18 cellular contexts compared by ENCODE assay signal in the genomic region with DNA sequence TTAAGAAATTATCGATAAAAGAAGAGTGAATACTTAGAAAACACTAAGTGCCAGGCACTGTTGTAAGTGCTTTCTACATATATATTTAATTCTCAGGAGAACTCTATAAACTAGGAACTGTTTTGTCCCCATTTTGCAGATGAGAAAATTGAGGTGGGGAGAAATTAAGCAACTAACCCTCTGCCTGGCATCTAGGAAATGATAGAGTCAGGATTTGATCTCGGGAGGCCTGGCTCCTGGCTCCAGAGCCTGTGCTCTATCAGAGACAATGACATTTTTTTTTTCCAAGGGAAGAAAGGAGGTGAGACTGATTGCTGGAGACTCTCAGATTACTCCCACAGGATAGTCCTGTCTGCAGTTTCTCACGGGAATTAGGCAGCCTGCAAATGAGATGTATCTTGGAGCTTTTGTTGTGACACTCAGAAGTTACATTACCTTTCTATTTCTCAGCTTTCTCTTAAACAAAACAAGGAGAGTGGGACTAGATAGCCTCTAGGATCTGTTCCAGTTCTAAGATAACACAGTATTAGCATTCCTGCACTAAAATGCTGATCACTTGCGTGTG. TPM values are rescaled to one million over a fixed set of nuclear protein-coding genes. Genes with fewer than 3 reads are reported as not detected.
A peak's percentile ranks its signal among the peaks of the same experiment; 100 is the strongest.
DNase-seq lines count a peak whose midpoint lies in the region; ATAC-seq and TF ChIP-seq lines count a peak whose summit lies in the region.
"Had no signal": no experiment of that assay in that cellular context is flagged by ENCODE, and none has a peak within 500 bp of the region (broad histone marks: within the 10 kb centered on the region; RNA-seq: fewer than 3 reads in every experiment).

No MANE protein-coding gene starts in this region.

- no peaks in the 10 kb centered on the region for H3K27me3 Mint-ChIP-seq in CD8-positive, alpha-beta T cell (ENCODE audit: low read depth)
- H3K27me3 Mint-ChIP-seq in HFFc6 (ENCODE audit: insufficient read depth) (0 out of 2 replicates have a peak, but pooled peaks cover 2% of the 10 kb centered on the region), nephron progenitor cell (ENCODE audit: low read depth, poor library complexity) (peaks cover 8% of the 10 kb centered on the region)

- no peaks in the 10 kb centered on the region for H3K27me3 ChIP-seq in CD8-positive, alpha-beta T cell (ENCODE audit: insufficient read depth, low read length)
- no peaks in the 10 kb centered on the region for H3K27me3 ChIP-seq in sigmoid colon
- H3K27me3 ChIP-seq: upper lobe of right lung had no signal

- no peak overlapping the region for H3K27ac Mint-ChIP-seq in CD8-positive, alpha-beta T cell
- H3K27ac Mint-ChIP-seq in HFFc6 (no peak overlapping the region), nephron progenitor cell (peak overlapping the region; percentile 20)
- H3K27ac Mint-ChIP-seq: H9 had no signal

- H3K36me3 Mint-ChIP-seq in CD8-positive, alpha-beta T cell, result peaks cover 1% of the 10 kb centered on the region
- H3K36me3 Mint-ChIP-seq in HFFc6 (ENCODE audit: low read depth) (no peaks in the 10 kb centered on the region), nephron progenitor cell (ENCODE audit: low read depth) (no peaks in the 10 kb centered on the region)

- H3K4me1 Mint-ChIP-seq in CD8-positive, alpha-beta T cell (ENCODE audit: low read depth), result peaks cover 21% of the 10 kb centered on the region
- H3K4me1 Mint-ChIP-seq in HFFc6 (ENCODE audit: low read depth) (peaks cover 25% of the 10 kb centered on the region), nephron progenitor cell (peaks cover 75% of the 10 kb centered on the region)

- no peak overlapping the region for H3K4me3 ChIP-seq in CD8-positive, alpha-beta T cell (ENCODE audit: low read depth, low read length)
- H3K4me3 ChIP-seq in sigmoid colon, result no peak overlapping the region
- H3K4me3 ChIP-seq: upper lobe of right lung had no signal

- no peak overlapping the region for H3K27ac ChIP-seq in CD8-positive, alpha-beta T cell (ENCODE audit: low read depth, low read length)
- H3K27ac ChIP-seq in sigmoid colon, result no peak overlapping the region
- H3K27ac ChIP-seq: upper lobe of right lung had no signal

- CTCF ChIA-PET in CD8-positive, alpha-beta T cell (lab: Charles Lee), result interaction anchor here (2.5 kb wide), 1 partner anchor 169 kb away, joined by 11 read pairs; no protein-coding TSS in a partner anchor

- TF ChIP-seq POLR2A in sigmoid colon (IDR thresholded peaks at IDR 0.05), result no peak

- ATAC-seq in CD8-positive, alpha-beta T cell, result no peak
- no peak for ATAC-seq in HG03159 (IDR thresholded peaks at IDR 0.05; ENCODE audit: unreplicated experiment)
- ATAC-seq: upper lobe of right lung had no signal

- no peaks in the 10 kb centered on the region for H3K9me3 Mint-ChIP-seq in CD8-positive, alpha-beta T cell
- H3K9me3 Mint-ChIP-seq in HFFc6 (no peaks in the 10 kb centered on the region), nephron progenitor cell (no peaks in the 10 kb centered on the region)
- H3K9me3 Mint-ChIP-seq: H9 had no signal

- H3K4me3 Mint-ChIP-seq in CD8-positive, alpha-beta T cell, result peak overlapping the region; percentile 86
- H3K4me3 Mint-ChIP-seq in HFFc6 (peak overlapping the region; percentile 89; the same call in 1 of the 2 replicates), nephron progenitor cell (peak overlapping the region; percentile 91)

- POLR2A ChIA-PET in CD8-positive, alpha-beta T cell (lab: Charles Lee), result no interaction called here

- H3K4me1 ChIP-seq in CD8-positive, alpha-beta T cell (ENCODE audit: insufficient read depth, low read length), result peaks cover 5% of the 10 kb centered on the region
- peaks cover 0 to 26% (median 19%) of the 10 kb centered on the region in 4 donors for H3K4me1 ChIP-seq in sigmoid colon

- 78 to 88% methylated on average over 4 of the region's 4 CpGs for WGBS in sigmoid colon, 2 donors

- H3K36me3 ChIP-seq in CD8-positive, alpha-beta T cell (ENCODE audit: insufficient read depth, low read length), result no peaks in the 10 kb centered on the region
- H3K36me3 ChIP-seq in sigmoid colon, result no peaks in the 10 kb centered on the region
- H3K36me3 ChIP-seq: upper lobe of right lung had no signal

- TF ChIP-seq EP300 in sigmoid colon (IDR thresholded peaks at IDR 0.05), result no peak

- no peaks in the 10 kb centered on the region for H3K9me3 ChIP-seq in CD8-positive, alpha-beta T cell (ENCODE audit: low read length)
- H3K9me3 ChIP-seq in sigmoid colon, result no peaks in the 10 kb centered on the region
- H3K9me3 ChIP-seq: upper lobe of right lung had no signal

- no peak for TF ChIP-seq CTCF in CD8-positive, alpha-beta T cell (IDR thresholded peaks at IDR 0.05)
- no peak for TF ChIP-seq CTCF in HFFc6 (IDR thresholded peaks at IDR 0.05)
- no peak for TF ChIP-seq CTCF in nephron progenitor cell (IDR thresholded peaks at IDR 0.05)
- no peak for TF ChIP-seq CTCF in sigmoid colon (IDR thresholded peaks at IDR 0.05)

- intact Hi-C loops in CD8-positive, alpha-beta T cell (cut with DNase I, micrococcal nuclease), result loop anchor here in 1 of 2 experiments (5.0 kb wide), 1 partner anchor 55 kb away; no protein-coding TSS in a partner anchor
- intact Hi-C loops in sigmoid colon (cut with DNase I), result loop anchor here (5.0 kb wide), 1 partner anchor 55 kb away; no protein-coding TSS in a partner anchor

- no peak for DNase-seq in CD8-positive, alpha-beta T cell
- DNase-seq in HFFc6 (no peak), cerebellar cortex (ENCODE audit: low spot score) (peak; percentile 23), nephron progenitor cell (no peak), sigmoid colon (no peak), kidney tubule cell (ENCODE audit: low spot score) (no peak), hepatic stellate cell (ENCODE audit: low spot score) (no peak)
- DNase-seq: activated CD4-positive, alpha-beta T cell treated with anti-CD3 and anti-CD28 coated beads for 1 hour; DMS153; H9; kidney glomerular epithelial cell; NCI-H1092 treated with DMSO at 0.1 percent for 48 hours; NCI-H187 treated with DMSO at 0.1 percent for 48 hours; NCI-H345; NCI-H748 treated with DMSO at 0.1 percent for 48 hours; posterior cingulate gyrus; upper lobe of right lung had no signal

RNA-seq across cellular contexts. Expression of a gene that starts 1.4 kb away (rescaled TPM):
- 1 to 10 TPM; 2.2 to 2.7 TPM for total RNA-seq in CD8-positive, alpha-beta T cell
- 1 to 10 TPM; 3.0 to 4.6 (median 3.7) TPM for total RNA-seq in HFFc6 (2021; fragmentation: NEBNext Ultra II Directional; extraction: Animal tissue kit (Norgen Biotek cat#: 25700))
- 1 to 10 TPM; 2.9 to 5.0 (median 4.7) TPM for total RNA-seq in sigmoid colon
- polyA plus RNA-seq in sigmoid colon, result 1 to 10 TPM in 1 of 3 donors, under 1 TPM in 2; 0.60 to 1.1 (median 0.69) TPM

RNA-seq across cellular contexts. Expression of a gene that starts 42.7 kb away (rescaled TPM):
- total RNA-seq in CD8-positive, alpha-beta T cell, result 1 to 10 TPM; 4.6 to 5.6 TPM
- 100 to 1,000 TPM in 1 of 6 experiments, 10 to 100 TPM in 5; 65.0 to 100 (median 70.8) TPM for total RNA-seq in HFFc6 (2021; fragmentation: NEBNext Ultra II Directional; extraction: Animal tissue kit (Norgen Biotek cat#: 25700))
- 10 to 100 TPM; 32.1 to 54.8 (median 38.2) TPM for total RNA-seq in sigmoid colon
- 10 to 100 TPM; 44.9 to 85.8 (median 60.7) TPM for polyA plus RNA-seq in sigmoid colon

Comparison
In these comparisons a context has a peak if more than half of its experiments do, and no peak if none do; other contexts are left out.
1. RNA of a gene that starts 42.7 kb away (total RNA-seq): 65.0 to 100 TPM in HFFc6 and 32.1 to 54.8 TPM in sigmoid colon; 4.6 to 5.6 TPM in CD8-positive, alpha-beta T cell; every median in the first group is over 4 times any median in the second.
2. Peak in every context shown above with its lines, with median percentiles within 50 percentile points of each other: H3K4me3 Mint-ChIP-seq.